8 cellular contexts compared by ENCODE assay signal in the genomic region with DNA sequence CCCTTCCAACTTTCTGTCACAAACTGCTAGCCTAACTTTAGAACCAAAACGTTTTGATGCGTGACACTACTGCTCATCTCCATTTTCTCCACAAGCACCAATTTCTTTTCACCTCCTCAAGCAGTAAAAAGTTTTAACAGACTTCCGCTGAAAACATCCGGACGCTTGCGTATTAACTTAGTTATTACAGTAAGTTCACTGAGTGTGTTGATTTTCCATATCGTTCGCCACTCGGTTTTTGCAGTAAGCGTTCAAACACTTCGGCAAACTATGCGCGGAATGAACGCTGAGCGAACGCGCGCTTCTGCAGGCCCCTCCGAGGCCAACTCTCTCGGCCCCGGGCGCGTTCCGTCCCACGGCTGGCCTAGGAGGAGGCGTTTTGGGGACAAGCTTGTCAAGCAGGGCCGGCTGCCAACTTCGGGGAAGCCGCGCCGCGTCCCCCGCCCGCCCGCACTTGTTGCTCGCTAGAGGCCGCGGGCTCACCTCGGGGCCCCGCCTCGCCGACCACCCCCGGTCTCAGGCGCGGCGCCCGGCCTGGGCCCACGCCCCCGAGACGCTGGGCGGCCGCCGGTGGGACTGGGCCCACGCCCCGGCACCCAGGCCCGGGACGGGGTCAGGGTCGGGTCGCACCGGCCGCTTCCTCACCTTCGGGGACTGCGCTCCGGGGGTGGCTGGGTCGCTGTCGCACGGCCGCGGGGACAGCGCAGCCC.
DNase-seq lines count a peak whose midpoint lies in the region; ATAC-seq and TF ChIP-seq lines count a peak whose summit lies in the region.

No MANE protein-coding gene starts in this region.

- no peaks in the 10 kb centered on the region for H3K27me3 ChIP-seq in layer of hippocampus (ENCODE audit: control insufficient read depth, insufficient read depth, low read length)

- peak; percentile 30 for ATAC-seq in GM21825 (IDR thresholded peaks at IDR 0.05; ENCODE audit: unreplicated experiment)

- H3K4me3 ChIP-seq in GM08714 (ENCODE audit: low read length) (peak overlapping the region; percentile 59), LNCaP clone FGC (ENCODE audit: low read depth, low read length) (peak overlapping the region; percentile 78), choroid plexus epithelial cell (ENCODE audit: low read depth, low read length) (peak overlapping the region; percentile 73)

- DNase-seq in LNCaP clone FGC (ENCODE audit: low read depth) (peak; percentile 17), choroid plexus epithelial cell (ENCODE audit: low read depth) (peak; percentile 86), DMS114 treated with DMSO at 0.1 percent for 48 hours (lab: John Stamatoyannopoulos, UW; ENCODE audit: unreplicated experiment) (no peak)
- DNase-seq in activated CD4-positive, alpha-beta T cell treated with anti-CD3 and anti-CD28 coated beads for 24 hours (ENCODE audit: low read depth in 2 of 2): peak; percentile 31 to 37
- DNase-seq in stimulated activated CD4-positive, alpha-beta T cell treated with anti-CD3 and anti-CD28 coated beads, Interleukin-1b, Interleukin-23, amount 100 ng/mL, for 24 hours (ENCODE audit: low read depth in 4 of 4, low spot score in 1 of 4): peak in 3 of 4 experiments; percentile 25 to 40 (median 37)

- peak overlapping the region; percentile 87 for H3K27ac ChIP-seq in layer of hippocampus (ENCODE audit: low read depth, low read length)

- TF ChIP-seq CTCF in LNCaP clone FGC (IDR thresholded peaks at IDR 0.05; ENCODE audit: control insufficient read depth, extremely low read depth, insufficient read depth) (no peak), choroid plexus epithelial cell (conservative IDR thresholded peaks at IDR 0.05; ENCODE audit: low read depth, low read length) (no peak)
